In the genomic region with DNA sequence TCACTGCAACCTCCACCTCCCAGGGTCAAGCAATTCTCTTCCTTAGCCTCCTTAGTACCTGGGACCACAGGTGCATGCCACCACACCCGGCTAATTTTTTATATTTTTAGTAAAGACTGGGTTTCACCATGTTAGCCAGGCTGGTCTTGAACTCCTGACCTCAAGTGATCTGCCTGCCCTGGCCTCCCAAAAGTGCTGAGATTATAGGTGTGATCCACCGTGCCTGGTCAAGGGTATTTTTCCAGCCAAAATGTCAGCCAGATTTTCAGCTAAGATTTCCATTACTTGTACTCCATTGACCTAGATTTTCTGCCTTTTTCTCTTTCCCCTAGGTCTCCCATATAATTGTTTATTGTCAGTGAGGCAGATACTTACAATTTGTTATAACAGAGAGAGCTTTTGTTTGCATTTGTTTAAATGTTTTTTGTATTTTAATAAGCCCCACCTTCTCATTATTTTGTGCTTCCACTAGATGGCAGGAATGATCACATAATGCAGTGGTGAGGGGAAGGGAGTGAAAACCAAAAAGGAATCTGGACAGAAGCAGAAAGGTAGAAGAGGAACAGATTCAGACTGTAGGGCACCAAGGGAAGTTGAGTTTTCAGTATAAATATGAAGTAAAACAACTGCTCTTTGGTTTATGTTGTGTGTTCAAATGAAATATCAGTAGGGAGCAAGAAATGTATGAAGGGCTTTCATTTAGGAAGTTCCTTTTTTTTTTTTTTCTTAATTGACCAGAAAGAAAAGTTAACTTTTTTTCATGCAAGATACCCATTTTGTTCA, we compare ENCODE assay signal across 8 cellular contexts. TPM values are rescaled to one million over a fixed set of nuclear protein-coding genes. Genes with fewer than 3 reads are reported as not detected.
DNase-seq lines count a peak whose midpoint lies in the region; ATAC-seq and TF ChIP-seq lines count a peak whose summit lies in the region.

No MANE protein-coding gene starts in this region.

- H3K4me3 ChIP-seq in DND-41 (ENCODE audit: low read depth in 1 of 2, low read length in 2 of 2) (no peak overlapping the region), HCT116 (replicated peaks in 1 of 2; ENCODE audit: low read depth in 1 of 2, low read length in 2 of 2) (no peak overlapping the region), left lung (no peak overlapping the region)

- H3K4me2 ChIP-seq in DND-41 (ENCODE audit: insufficient read depth, low read length) (no peak overlapping the region), HCT116 (ENCODE audit: low read length) (no peak overlapping the region)

- H3K4me3 Mint-ChIP-seq in chondrocyte (ENCODE audit: unreplicated experiment): no peak overlapping the region
- H3K4me3 Mint-ChIP-seq in activated naive CD8-positive, alpha-beta T cell treated with anti-CD3 and anti-CD28 coated beads, Interleukin-2, amount 50 U/mL, for 24 hours: no peak overlapping the region

- H4K20me1 ChIP-seq in DND-41 (ENCODE audit: insufficient read depth, low read length) (no peaks in the 10 kb centered on the region), HCT116 (ENCODE audit: insufficient read depth) (peaks cover 13% of the 10 kb centered on the region; the same call in 1 of the 2 replicates)

- RAD21 ChIA-PET in HCT116 (lab: Charles Lee; ENCODE audit: low non-redundant PET in 1 of 2, low total read pairs in 2 of 2, uncharacterized antibody in 2 of 2, unreplicated experiment in 2 of 2): no interaction called here

- peak; percentile 74 for TF ChIP-seq RAD21 in HCT116 (IDR thresholded peaks at IDR 0.05; ENCODE audit: low read depth)

- BruUV-seq in HCT116 (replicated peaks; lab: Mats Ljungman, UMichigan): no TSS peak

- no peaks in the 10 kb centered on the region for H3K27me3 ChIP-seq in DND-41 (ENCODE audit: insufficient read depth, low read length, poor library complexity)
- no peaks in the 10 kb centered on the region for H3K27me3 ChIP-seq in HCT116 (ENCODE audit: insufficient read depth, low read length)
- H3K27me3 ChIP-seq in left lung: no peaks in the 10 kb centered on the region

- H3K27ac Mint-ChIP-seq in chondrocyte (ENCODE audit: unreplicated experiment): peak overlapping the region; percentile 74
- no peak overlapping the region for H3K27ac Mint-ChIP-seq in activated naive CD8-positive, alpha-beta T cell treated with anti-CD3 and anti-CD28 coated beads, Interleukin-2, amount 50 U/mL, for 24 hours

- peaks cover 75% of the 10 kb centered on the region for H3K36me3 ChIP-seq in DND-41 (ENCODE audit: insufficient read depth, low read length)
- peaks cover 32 to 43% of the 10 kb centered on the region in 2 experiments for H3K36me3 ChIP-seq in HCT116 (ENCODE audit: control insufficient read depth in 1 of 2, insufficient read depth in 2 of 2, low read length in 2 of 2)
- peaks cover 0 to 80% of the 10 kb centered on the region in 2 donors for H3K36me3 ChIP-seq in left lung

- H2AFZ ChIP-seq in DND-41 (ENCODE audit: low read depth, low read length): no peak overlapping the region
- H2AFZ ChIP-seq in HCT116 (ENCODE audit: low read depth, low read length, poor library complexity, severe bottlenecking): no peak overlapping the region

- peaks cover 25% of the 10 kb centered on the region for H3K4me1 Mint-ChIP-seq in chondrocyte (ENCODE audit: low read depth)
- H3K4me1 Mint-ChIP-seq in activated naive CD8-positive, alpha-beta T cell treated with anti-CD3 and anti-CD28 coated beads, Interleukin-2, amount 50 U/mL, for 24 hours: peaks cover 2% of the 10 kb centered on the region

- H3K9me3 ChIP-seq in DND-41 (ENCODE audit: insufficient read depth, low read length, severe bottlenecking) (peaks cover 7% of the 10 kb centered on the region), HCT116 (ENCODE audit: control insufficient read depth in 1 of 2, insufficient read depth in 1 of 2, low read depth in 1 of 2, low read length in 2 of 2) (no peaks in the 10 kb centered on the region), left lung (no peaks in the 10 kb centered on the region)

- H3K9ac ChIP-seq in DND-41 (ENCODE audit: low read depth, low read length) (no peak overlapping the region), HCT116 (ENCODE audit: low read length) (no peak overlapping the region)

- intact Hi-C loops in HCT116 (cut with micrococcal nuclease): loop anchor here (1.0 to 5.0 kb wide), 2 partner anchors 199 to 246 kb away; a partner anchor contains a TSS
- intact Hi-C loops in left lung (cut with DNase I): no loop called here

- POLR2A ChIA-PET in HCT116 (lab: Charles Lee): interaction anchor here (0.5 kb wide), 1 partner anchor 18 kb away, joined by 3 read pairs; no protein-coding TSS in a partner anchor

- no peaks in the 10 kb centered on the region for H3K9me2 ChIP-seq in HCT116 (ENCODE audit: insufficient read depth)

- CTCF ChIA-PET in HCT116 (lab: Charles Lee): interaction anchor here (0.6 to 3.0 kb wide), 18 partner anchors 10 to 1032 kb away, joined by 3 to 28 read pairs (median 3); partner anchors contain the start of gene RPF2

- H3K27me3 Mint-ChIP-seq in chondrocyte (ENCODE audit: low read depth): no peaks in the 10 kb centered on the region
- H3K27me3 Mint-ChIP-seq in activated naive CD8-positive, alpha-beta T cell treated with anti-CD3 and anti-CD28 coated beads, Interleukin-2, amount 50 U/mL, for 24 hours: no peaks in the 10 kb centered on the region

- H3K27ac ChIP-seq in DND-41 (ENCODE audit: low read length) (no peak overlapping the region), HCT116 (ENCODE audit: low read depth, low read length) (no peak overlapping the region), left lung (no peak overlapping the region)

- DNase-seq in DND-41: peak; percentile 14
- peak; percentile 19 for DNase-seq in HCT116 (ENCODE audit: low read depth, low spot score)
- peak; percentile 20 to 67 for DNase-seq in NOMO-1 (lab: John Stamatoyannopoulos, UW; ENCODE audit: unreplicated experiment in 2 of 2)
- DNase-seq in chondrocyte (ENCODE audit: low spot score): no peak
- DNase-seq in left lung: no peak
- DNase-seq in UCSD-AML1 (lab: John Stamatoyannopoulos, UW; ENCODE audit: unreplicated experiment): no peak
- DNase-seq in activated naive CD8-positive, alpha-beta T cell treated with anti-CD3 and anti-CD28 coated beads, Interleukin-2, amount 50 U/mL, for 24 hours: no peak

- TF ChIP-seq POLR2A in HCT116 (IDR thresholded peaks at IDR 0.05; ENCODE audit: borderline replicate concordance, extremely low read depth, insufficient read depth, insufficient read length): no peak

- H3K79me2 ChIP-seq in DND-41 (ENCODE audit: insufficient read depth, low read length): peaks cover 2% of the 10 kb centered on the region; the same call in 1 of the 2 replicates
- H3K79me2 ChIP-seq in HCT116 (ENCODE audit: insufficient read depth, low read length): peaks cover 48% of the 10 kb centered on the region

- ATAC-seq in DND-41 (ENCODE audit: insufficient read depth, low read depth) (peak; percentile 90), HCT116 (peak; percentile 88), left lung (peak; percentile 85), GM21390 (IDR thresholded peaks at IDR 0.05; ENCODE audit: unreplicated experiment) (no peak)
- no peak for ATAC-seq in activated naive CD8-positive, alpha-beta T cell treated with anti-CD3 and anti-CD28 coated beads, Interleukin-2, amount 50 U/mL, for 24 hours

- peaks cover 12% of the 10 kb centered on the region for H3K36me3 Mint-ChIP-seq in chondrocyte (ENCODE audit: low read depth)
- peaks cover 47% of the 10 kb centered on the region for H3K36me3 Mint-ChIP-seq in activated naive CD8-positive, alpha-beta T cell treated with anti-CD3 and anti-CD28 coated beads, Interleukin-2, amount 50 U/mL, for 24 hours (ENCODE audit: low read depth)

- TF ChIP-seq CTCF in DND-41 (IDR thresholded peaks at IDR 0.05; ENCODE audit: borderline replicate concordance, extremely low read depth, low read length, poor library complexity, severe bottlenecking) (peak; percentile 77), HCT116 (IDR thresholded peaks at IDR 0.05 in 2 of 3, conservative IDR thresholded peaks at IDR 0.05 in 1 of 3; ENCODE audit: borderline replicate concordance in 1 of 3, insufficient read depth in 1 of 3, low read depth in 2 of 3, low read length in 2 of 3) (peak; percentile 56 to 84 (median 60)), chondrocyte (IDR thresholded peaks at IDR 0.05) (peak; percentile 88), left lung (IDR thresholded peaks at IDR 0.05) (peak; percentile 30 to 55)

- H3K9me3 Mint-ChIP-seq in chondrocyte (ENCODE audit: low read depth): no peaks in the 10 kb centered on the region
- no peaks in the 10 kb centered on the region for H3K9me3 Mint-ChIP-seq in activated naive CD8-positive, alpha-beta T cell treated with anti-CD3 and anti-CD28 coated beads, Interleukin-2, amount 50 U/mL, for 24 hours

- H3K4me1 ChIP-seq in DND-41 (ENCODE audit: insufficient read depth, low read length) (no peaks in the 10 kb centered on the region), HCT116 (ENCODE audit: control insufficient read depth in 1 of 2, insufficient read depth in 2 of 2, low read length in 2 of 2) (no peaks in the 10 kb centered on the region), left lung (no peaks in the 10 kb centered on the region)

TF ChIP-seq in HCT116, 20 proteins besides CTCF, POLR2A, EP300 and RAD21 (continues in another document):
- TF ChIP-seq, protein P1, sequence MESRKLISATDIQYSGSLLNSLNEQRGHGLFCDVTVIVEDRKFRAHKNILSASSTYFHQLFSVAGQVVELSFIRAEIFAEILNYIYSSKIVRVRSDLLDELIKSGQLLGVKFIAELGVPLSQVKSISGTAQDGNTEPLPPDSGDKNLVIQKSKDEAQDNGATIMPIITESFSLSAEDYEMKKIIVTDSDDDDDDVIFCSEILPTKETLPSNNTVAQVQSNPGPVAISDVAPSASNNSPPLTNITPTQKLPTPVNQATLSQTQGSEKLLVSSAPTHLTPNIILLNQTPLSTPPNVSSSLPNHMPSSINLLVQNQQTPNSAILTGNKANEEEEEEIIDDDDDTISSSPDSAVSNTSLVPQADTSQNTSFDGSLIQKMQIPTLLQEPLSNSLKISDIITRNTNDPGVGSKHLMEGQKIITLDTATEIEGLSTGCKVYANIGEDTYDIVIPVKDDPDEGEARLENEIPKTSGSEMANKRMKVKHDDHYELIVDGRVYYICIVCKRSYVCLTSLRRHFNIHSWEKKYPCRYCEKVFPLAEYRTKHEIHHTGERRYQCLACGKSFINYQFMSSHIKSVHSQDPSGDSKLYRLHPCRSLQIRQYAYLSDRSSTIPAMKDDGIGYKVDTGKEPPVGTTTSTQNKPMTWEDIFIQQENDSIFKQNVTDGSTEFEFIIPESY (IDR thresholded peaks at IDR 0.05; ENCODE audit: extremely low read depth, insufficient replicate concordance, low read length): no peak
- TF ChIP-seq YY1 (IDR thresholded peaks at IDR 0.05; ENCODE audit: extremely low read depth, insufficient replicate concordance, low read depth, low read length) (no peak), CEBPB (IDR thresholded peaks at IDR 0.05; ENCODE audit: low read depth) (no peak), ZFX (IDR thresholded peaks at IDR 0.05) (no peak)

RNA-seq across cellular contexts. Expression of gene RPF2, which starts 29.7 kb away (rescaled TPM):
- total RNA-seq in HCT116 (2021; ENCODE audit: unreplicated experiment) (55.9 TPM), chondrocyte (16.9 to 19.4 TPM (median 17.1 TPM) in 3 replicates), left lung (10 to 100 TPM; 20.8 to 28.3 TPM)
- 17.3 and 17.8 TPM in 2 replicates for polyA plus RNA-seq in HCT116 (2012)

RNA-seq across cellular contexts. Expression of gene GTF3C6, which starts 53.0 kb away (rescaled TPM):
- total RNA-seq in HCT116 (2021; ENCODE audit: unreplicated experiment) (32.0 TPM), chondrocyte (67.5 to 89.4 TPM (median 79.5 TPM) in 3 replicates), left lung (10 to 100 TPM; 71.0 to 74.7 TPM)
- polyA plus RNA-seq in HCT116 (2012): 10.4 and 14.3 TPM in 2 replicates

Comparison
In these comparisons a context has a peak if more than half of its experiments do, and no peak if none do; other contexts are left out.
1. ATAC-seq: peak in DND-41 (single experiment), HCT116 (single experiment) and left lung (single experiment); none in GM21390 (single experiment) and activated naive CD8-positive, alpha-beta T cell treated with anti-CD3 and anti-CD28 coated beads, Interleukin-2, amount 50 U/mL, for 24 hours (single experiment).
2. DNase-seq: peak in DND-41 (single experiment), HCT116 (single experiment) and NOMO-1 (2 of 2); none in chondrocyte (single experiment), left lung (0 of 2), UCSD-AML1 (single experiment) and activated naive CD8-positive, alpha-beta T cell treated with anti-CD3 and anti-CD28 coated beads, Interleukin-2, amount 50 U/mL, for 24 hours (single experiment).
3. Peak in every context shown above with its lines, with median percentiles within 50 percentile points of each other: CTCF ChIP-seq.